2 cellular contexts compared by ENCODE assay signal in the genomic region with DNA sequence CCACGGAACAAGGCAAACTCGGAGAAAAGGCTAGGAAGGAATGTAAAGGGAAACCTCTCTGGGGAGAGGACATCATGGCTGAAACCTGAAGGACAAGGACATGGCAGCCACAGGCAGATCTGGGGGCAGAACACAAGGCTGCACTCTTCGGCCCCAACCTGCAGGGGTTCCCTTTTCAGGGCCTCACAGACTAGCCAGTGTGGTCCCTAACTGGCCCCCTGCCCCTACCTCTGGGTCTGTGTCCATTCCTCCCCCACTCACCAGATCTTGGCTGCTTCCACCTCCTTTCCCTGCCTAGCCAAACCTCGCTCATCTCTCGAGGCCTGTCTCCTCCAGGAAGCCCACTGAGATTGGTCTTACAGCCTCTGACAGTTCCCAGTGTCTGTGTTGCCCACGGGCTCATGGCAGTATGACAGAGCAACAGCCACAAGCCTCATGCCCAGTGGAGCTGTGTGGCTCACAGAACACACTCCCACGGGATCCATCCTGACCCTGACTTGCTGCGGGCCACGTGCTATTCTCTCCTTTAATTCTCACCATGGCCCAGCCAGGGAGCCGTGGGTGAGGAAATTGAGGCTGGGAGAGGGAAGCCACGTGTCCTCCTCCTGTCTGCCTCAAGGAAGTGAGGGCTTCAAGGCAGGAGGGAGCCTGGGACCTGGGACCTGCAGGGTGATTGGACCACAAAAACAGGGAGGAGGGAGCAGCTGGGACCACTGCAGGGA.
A peak's percentile ranks its signal among the peaks of the same experiment; 100 is the strongest.
TF ChIP-seq lines count a peak whose summit lies in the region.

No MANE protein-coding gene starts in this region.

TF ChIP-seq in Ishikawa, 13 proteins besides CTCF, POLR2A, EP300 and RAD21:
- TF ChIP-seq, protein P1, sequence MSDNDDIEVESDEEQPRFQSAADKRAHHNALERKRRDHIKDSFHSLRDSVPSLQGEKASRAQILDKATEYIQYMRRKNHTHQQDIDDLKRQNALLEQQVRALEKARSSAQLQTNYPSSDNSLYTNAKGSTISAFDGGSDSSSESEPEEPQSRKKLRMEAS (IDR thresholded peaks at IDR 0.05): peak; percentile 71
- no peak for TF ChIP-seq TCF12 (IDR thresholded peaks at IDR 0.05; ENCODE audit: low read depth)
- no peak for TF ChIP-seq TAF1 (IDR thresholded peaks at IDR 0.05; ENCODE audit: low read depth)
- TF ChIP-seq ZBTB7A (IDR thresholded peaks at IDR 0.05; ENCODE audit: low read depth): 0 out of 2 replicates have a peak, but pooled peaks have one; percentile 48
- TF ChIP-seq FOXM1 (IDR thresholded peaks at IDR 0.05; ENCODE audit: borderline replicate concordance, low read depth): no peak

TF ChIP-seq in H1, 55 proteins besides CTCF, POLR2A, EP300 and RAD21:
- no peak for TF ChIP-seq NANOG (IDR thresholded peaks at IDR 0.05; ENCODE audit: insufficient read depth, low read depth, low read length, poor library complexity, severe bottlenecking)
- no peak for TF ChIP-seq EZH2 (IDR thresholded peaks at IDR 0.05; ENCODE audit: low read depth, low read length, severe bottlenecking)
